ENCODE assay signal across 1 cellular context in genomic region chr10:28722065-28722803, GRCh38.
TF ChIP-seq lines count a peak whose summit lies in the region.

No MANE protein-coding gene starts in this region.

TF ChIP-seq in HepG2, 621 proteins besides CTCF, POLR2A, EP300 and RAD21 (continued from another document and continues in another):
- TF ChIP-seq NKX3-1 (CRISPR knock-in tag; IDR thresholded peaks at IDR 0.05) (no peak), HNF4G (IDR thresholded peaks at IDR 0.05; ENCODE audit: borderline replicate concordance, low read depth, low read length) (no peak; the same call in 1 of the 2 replicates), HNF4G (CRISPR knock-in tag; IDR thresholded peaks at IDR 0.05; ENCODE audit: borderline replicate concordance, low read depth) (no peak), ZNF263 (CRISPR knock-in tag; IDR thresholded peaks at IDR 0.05) (peak; percentile 33; the same call in 1 of the 2 replicates), ZNF142 (CRISPR knock-in tag; IDR thresholded peaks at IDR 0.05) (peak; percentile 98), E2F5 (CRISPR knock-in tag; conservative IDR thresholded peaks at IDR 0.05) (no peak), ZNF362 (CRISPR knock-in tag; IDR thresholded peaks at IDR 0.05; ENCODE audit: borderline replicate concordance) (no peak), ZNF430 (CRISPR knock-in tag; IDR thresholded peaks at IDR 0.05) (peak; percentile 40; the same call in 1 of the 2 replicates), SMARCC2 (IDR thresholded peaks at IDR 0.05) (no peak), SIN3A (IDR thresholded peaks at IDR 0.05; ENCODE audit: borderline replicate concordance, low read depth, low read length) (no peak), DRAP1 (CRISPR knock-in tag; IDR thresholded peaks at IDR 0.05) (no peak), ESRRA (CRISPR knock-in tag; IDR thresholded peaks at IDR 0.05; ENCODE audit: low read depth) (no peak), KLF9 (CRISPR knock-in tag; IDR thresholded peaks at IDR 0.05; ENCODE audit: low read depth) (no peak), ATF5 (CRISPR knock-in tag; IDR thresholded peaks at IDR 0.05; ENCODE audit: low read depth) (no peak), ZNF326 (CRISPR knock-in tag; IDR thresholded peaks at IDR 0.05; ENCODE audit: borderline replicate concordance) (no peak), ZSCAN30 (CRISPR knock-in tag; IDR thresholded peaks at IDR 0.05) (no peak), NR2F1 (CRISPR knock-in tag; IDR thresholded peaks at IDR 0.05) (no peak), EEA1 (CRISPR knock-in tag; IDR thresholded peaks at IDR 0.05; ENCODE audit: borderline replicate concordance) (no peak), ATF3 (CRISPR knock-in tag; IDR thresholded peaks at IDR 0.05) (no peak), PLSCR1 (CRISPR knock-in tag; IDR thresholded peaks at IDR 0.05; ENCODE audit: borderline replicate concordance) (no peak), GLI4 (CRISPR knock-in tag; IDR thresholded peaks at IDR 0.05; ENCODE audit: borderline replicate concordance) (no peak), HNF4A (CRISPR knock-in tag; IDR thresholded peaks at IDR 0.05) (peak; percentile 38), ZNF615 (CRISPR knock-in tag; IDR thresholded peaks at IDR 0.05; ENCODE audit: borderline replicate concordance) (no peak), DNMT3B (CRISPR knock-in tag; conservative IDR thresholded peaks at IDR 0.05) (no peak), ZNF18 (CRISPR knock-in tag; IDR thresholded peaks at IDR 0.05; ENCODE audit: insufficient replicate concordance) (no peak), ZNF552 (CRISPR knock-in tag; IDR thresholded peaks at IDR 0.05; ENCODE audit: borderline replicate concordance) (no peak), KLF16 (CRISPR knock-in tag; IDR thresholded peaks at IDR 0.05) (no peak), TAF1 (CRISPR knock-in tag; IDR thresholded peaks at IDR 0.05) (peak; percentile 27; the same call in 1 of the 2 replicates), RFX3 (CRISPR knock-in tag; IDR thresholded peaks at IDR 0.05) (no peak), RORA (CRISPR knock-in tag; IDR thresholded peaks at IDR 0.05) (no peak), ZNF350 (CRISPR knock-in tag; IDR thresholded peaks at IDR 0.05; ENCODE audit: borderline replicate concordance, low read depth) (peak; percentile 25; the same call in 1 of the 2 replicates), RFX5 (IDR thresholded peaks at IDR 0.05; ENCODE audit: low read depth, low read length) (no peak), PRDM15 (CRISPR knock-in tag; IDR thresholded peaks at IDR 0.05) (no peak), FOXO4 (CRISPR knock-in tag; conservative IDR thresholded peaks at IDR 0.05) (no peak), MIXL1 (CRISPR knock-in tag; IDR thresholded peaks at IDR 0.05) (no peak), TFDP1 (CRISPR knock-in tag; IDR thresholded peaks at IDR 0.05; ENCODE audit: borderline replicate concordance) (peak; percentile 23; the same call in 1 of the 2 replicates), NBN (conservative IDR thresholded peaks at IDR 0.05) (no peak), THRA (CRISPR knock-in tag; IDR thresholded peaks at IDR 0.05; ENCODE audit: borderline replicate concordance) (no peak), AGO1 (IDR thresholded peaks at IDR 0.05; ENCODE audit: low read depth, low read length, poor library complexity, severe bottlenecking) (no peak), NR0B2 (CRISPR knock-in tag; IDR thresholded peaks at IDR 0.05) (no peak), KLF15 (CRISPR knock-in tag; IDR thresholded peaks at IDR 0.05; ENCODE audit: borderline replicate concordance) (no peak)
